33 cellular contexts compared by ENCODE assay signal in genomic region chr5:174840435-174840834, GRCh38.
"Had no signal": no experiment of that assay in that cellular context is flagged by ENCODE, and none has a peak within 500 bp of the region (broad histone marks: within the 10 kb centered on the region; RNA-seq: fewer than 3 reads in every experiment).

No MANE protein-coding gene starts in this region.

- H3K9me3 ChIP-seq: ascending aorta, breast epithelium, colonic mucosa, gastrocnemius medialis, heart left ventricle had no signal

- H3K27me3 ChIP-seq: ascending aorta, breast epithelium, cardiac muscle cell, colonic mucosa, foreskin keratinocyte, gastrocnemius medialis, heart left ventricle had no signal

- H3K27ac ChIP-seq: ascending aorta, breast epithelium, cardiac muscle cell, colonic mucosa, epithelial cell of prostate, foreskin keratinocyte, gastrocnemius medialis, heart left ventricle, WERI-Rb-1 had no signal

- H3K27me3 Mint-ChIP-seq: activated CD4-positive, alpha-beta T cell treated with anti-CD3 and anti-CD28 coated beads, Interleukin-2, amount 10 ng/mL, durations not matched to agents 24 days and 14 days; activated CD8-positive, alpha-beta memory T cell treated with anti-CD3 and anti-CD28 coated beads, Interleukin-2, amount 10 ng/mL, durations not matched to agents 7 days and 5 days; activated naive CD8-positive, alpha-beta T cell treated with anti-CD3 and anti-CD28 coated beads, Interleukin-2, amount 10 ng/mL, durations not matched to agents 7 days and 5 days had no signal

- H3K36me3 ChIP-seq: ascending aorta, breast epithelium, cardiac muscle cell, colonic mucosa, gastrocnemius medialis, heart left ventricle, WERI-Rb-1 had no signal

- H3K27ac Mint-ChIP-seq: activated CD4-positive, alpha-beta memory T cell treated with anti-CD3 and anti-CD28 coated beads for 36 hours; activated CD4-positive, alpha-beta T cell treated with anti-CD3 and anti-CD28 coated beads for 36 hours; activated CD4-positive, alpha-beta T cell treated with anti-CD3 and anti-CD28 coated beads, Interleukin-2, amount 10 ng/mL, durations not matched to agents 24 days and 14 days; activated CD8-positive, alpha-beta memory T cell treated with anti-CD3 and anti-CD28 coated beads, Interleukin-2, amount 10 ng/mL, durations not matched to agents 7 days and 5 days; activated CD8-positive, alpha-beta T cell treated with anti-CD3 and anti-CD28 coated beads, Interleukin-2, amount 10 ng/mL, durations not matched to agents 7 days and 5 days; activated naive CD4-positive, alpha-beta T cell treated with anti-CD3 and anti-CD28 coated beads for 36 hours; activated naive CD4-positive, alpha-beta T cell treated with anti-CD3 and anti-CD28 coated beads, Interleukin-2, amount 50 U/mL, for 72 hours; activated naive CD8-positive, alpha-beta T cell treated with anti-CD3 and anti-CD28 coated beads, Interleukin-2, amount 10 ng/mL, durations not matched to agents 7 days and 5 days; activated T-helper 1 cell treated with anti-CD3 and anti-CD28 coated beads, Interleukin-12 subunit alpha, Interleukin-12 subunit beta, Interleukin-2, Interleukin-4 antibody, amounts not matched to agents 30 ng/mL and 10 ng/mL and 1 ng/mL, durations not matched to agents 14 hours and 24 hours and 36 hours; activated T-helper 2 cell treated with anti-CD3 and anti-CD28 coated beads, Interferon-gamma antibody, Interleukin-2, Interleukin-4, amounts not matched to agents 10 μg/mL and 5 μg/mL and 100 μg/mL, durations not matched to agents 14 hours and 24 hours and 36 hours; brain; T-cell; T-helper 1 cell treated with Interleukin-12 subunit alpha and Interleukin-12 subunit beta and Interleukin-4 antibody, amounts not matched to agents 30 μg/mL and 1 μg/mL, for 36 hours had no signal

- H3K9me3 Mint-ChIP-seq: activated CD4-positive, alpha-beta T cell treated with anti-CD3 and anti-CD28 coated beads, Interleukin-2, amount 10 ng/mL, durations not matched to agents 24 days and 14 days; activated naive CD4-positive, alpha-beta T cell treated with anti-CD3 and anti-CD28 coated beads for 36 hours; activated naive CD8-positive, alpha-beta T cell treated with anti-CD3 and anti-CD28 coated beads, Interleukin-2, amount 10 ng/mL, durations not matched to agents 7 days and 5 days; activated T-helper 1 cell treated with anti-CD3 and anti-CD28 coated beads, Interleukin-12 subunit alpha, Interleukin-12 subunit beta, Interleukin-2, Interleukin-4 antibody, amounts not matched to agents 30 ng/mL and 10 ng/mL and 1 ng/mL, durations not matched to agents 14 hours and 24 hours and 36 hours; activated T-helper 2 cell treated with anti-CD3 and anti-CD28 coated beads, Interferon-gamma antibody, Interleukin-2, Interleukin-4, amounts not matched to agents 10 μg/mL and 5 μg/mL and 100 μg/mL, durations not matched to agents 14 hours and 24 hours and 36 hours; T-helper 1 cell treated with Interleukin-12 subunit alpha and Interleukin-12 subunit beta and Interleukin-4 antibody, amounts not matched to agents 30 μg/mL and 1 μg/mL, for 36 hours had no signal

- H3K4me1 Mint-ChIP-seq: activated CD4-positive, alpha-beta T cell treated with anti-CD3 and anti-CD28 coated beads for 36 hours; activated CD4-positive, alpha-beta T cell treated with anti-CD3 and anti-CD28 coated beads, Interleukin-2, amount 10 ng/mL, durations not matched to agents 24 days and 14 days; activated CD8-positive, alpha-beta memory T cell treated with anti-CD3 and anti-CD28 coated beads, Interleukin-2, amount 10 ng/mL, durations not matched to agents 7 days and 5 days; activated naive CD8-positive, alpha-beta T cell treated with anti-CD3 and anti-CD28 coated beads, Interleukin-2, amount 10 ng/mL, durations not matched to agents 7 days and 5 days; T-cell had no signal

- H3K4me1 ChIP-seq: ascending aorta, breast epithelium, colonic mucosa, gastrocnemius medialis had no signal

- H3K4me3 Mint-ChIP-seq: activated CD4-positive, alpha-beta memory T cell treated with anti-CD3 and anti-CD28 coated beads for 36 hours; activated CD4-positive, alpha-beta T cell treated with anti-CD3 and anti-CD28 coated beads for 36 hours; activated CD4-positive, alpha-beta T cell treated with anti-CD3 and anti-CD28 coated beads, Interleukin-2, amount 10 ng/mL, durations not matched to agents 24 days and 14 days; activated CD8-positive, alpha-beta memory T cell treated with anti-CD3 and anti-CD28 coated beads, Interleukin-2, amount 10 ng/mL, durations not matched to agents 7 days and 5 days; activated CD8-positive, alpha-beta T cell treated with anti-CD3 and anti-CD28 coated beads, Interleukin-2, amount 10 ng/mL, durations not matched to agents 7 days and 5 days; activated naive CD4-positive, alpha-beta T cell treated with anti-CD3 and anti-CD28 coated beads for 36 hours; activated naive CD8-positive, alpha-beta T cell treated with anti-CD3 and anti-CD28 coated beads, Interleukin-2, amount 10 ng/mL, durations not matched to agents 7 days and 5 days; activated T-helper 1 cell treated with anti-CD3 and anti-CD28 coated beads, Interleukin-12 subunit alpha, Interleukin-12 subunit beta, Interleukin-2, Interleukin-4 antibody, amounts not matched to agents 30 ng/mL and 10 ng/mL and 1 ng/mL, durations not matched to agents 14 hours and 24 hours and 36 hours; brain; T-cell; T-helper 1 cell treated with Interleukin-12 subunit alpha and Interleukin-12 subunit beta and Interleukin-4 antibody, amounts not matched to agents 30 μg/mL and 1 μg/mL, for 36 hours had no signal

- H3K4me3 ChIP-seq: ascending aorta, breast epithelium, cardiac muscle cell, colonic mucosa, gastrocnemius medialis, heart left ventricle had no signal

- ATAC-seq: activated CD4-positive, alpha-beta T cell treated with anti-CD3 and anti-CD28 coated beads for 36 hours; activated CD8-positive, alpha-beta memory T cell treated with anti-CD3 and anti-CD28 coated beads, Interleukin-2, amount 10 ng/mL, durations not matched to agents 7 days and 5 days; activated CD8-positive, alpha-beta T cell treated with anti-CD3 and anti-CD28 coated beads, Interleukin-2, amount 10 ng/mL, durations not matched to agents 7 days and 5 days; activated naive CD4-positive, alpha-beta T cell treated with anti-CD3 and anti-CD28 coated beads, Interleukin-2, amount 50 U/mL, for 72 hours; foreskin keratinocyte; gastrocnemius medialis; heart left ventricle; T-cell had no signal

- DNase-seq: activated CD4-positive, alpha-beta memory T cell treated with anti-CD3 and anti-CD28 coated beads for 36 hours; activated CD4-positive, alpha-beta T cell treated with anti-CD3 and anti-CD28 coated beads for 36 hours; activated CD4-positive, alpha-beta T cell treated with anti-CD3 and anti-CD28 coated beads, Interleukin-2, amount 10 ng/mL, durations not matched to agents 24 days and 14 days; activated CD4-positive, CD25-positive, alpha-beta regulatory T cell; activated CD4-positive, CD25-positive, alpha-beta regulatory T cell treated with anti-CD3 and anti-CD28 coated beads, Interleukin-2, amount 50 U/mL, for 72 hours; activated CD8-positive, alpha-beta memory T cell treated with anti-CD3 and anti-CD28 coated beads, Interleukin-2, amount 10 ng/mL, durations not matched to agents 7 days and 5 days; activated CD8-positive, alpha-beta memory T cell treated with anti-CD3 and anti-CD28 coated beads, Interleukin-2, amount 50 U/mL, for 4 hours; activated CD8-positive, alpha-beta T cell treated with anti-CD3 and anti-CD28 coated beads, Interleukin-2, amount 10 ng/mL, durations not matched to agents 7 days and 5 days; activated effector memory CD4-positive, alpha-beta T cell treated with anti-CD3 and anti-CD28 coated beads, Interleukin-2, amount 50 U/mL, for 16 hours; activated naive CD4-positive, alpha-beta T cell treated with anti-CD3 and anti-CD28 coated beads for 36 hours; activated naive CD8-positive, alpha-beta T cell treated with anti-CD3 and anti-CD28 coated beads, Interleukin-2, amount 10 ng/mL, durations not matched to agents 7 days and 5 days; activated T-cell treated with anti-CD3 and anti-CD28 coated beads, Interleukin-2, amount 50 U/mL, for 1 hour; activated T-cell treated with anti-CD3 and anti-CD28 coated beads, Interleukin-2, amount 50 U/mL, for 48 hours; central memory CD4-positive, alpha-beta T cell; cerebellar nuclear complex; colonic mucosa; effector CD8-positive, alpha-beta T cell; foreskin keratinocyte; gastrocnemius medialis; glutamatergic neuron; heart left ventricle; T-cell; T-helper 9 cell; WERI-Rb-1 had no signal

- H3K36me3 Mint-ChIP-seq: activated CD4-positive, alpha-beta memory T cell treated with anti-CD3 and anti-CD28 coated beads for 36 hours; activated CD8-positive, alpha-beta memory T cell treated with anti-CD3 and anti-CD28 coated beads, Interleukin-2, amount 10 ng/mL, durations not matched to agents 7 days and 5 days; activated naive CD8-positive, alpha-beta T cell treated with anti-CD3 and anti-CD28 coated beads, Interleukin-2, amount 10 ng/mL, durations not matched to agents 7 days and 5 days; brain; T-cell had no signal
